ENCODE assay signal across 14 cellular contexts in genomic region chr4:180947421-180947820, GRCh38.
DNase-seq lines count a peak whose midpoint lies in the region; ATAC-seq and TF ChIP-seq lines count a peak whose summit lies in the region.
"Had no signal": no experiment of that assay in that cellular context is flagged by ENCODE, and none has a peak within 500 bp of the region (broad histone marks: within the 10 kb centered on the region; RNA-seq: fewer than 3 reads in every experiment).

No MANE protein-coding gene starts in this region.

- H3K4me1 ChIP-seq in foreskin keratinocyte (no peaks in the 10 kb centered on the region), colonic mucosa (no peaks in the 10 kb centered on the region)

- intact Hi-C loops in colonic mucosa (cut with DNase I) = no loop called here

- H3K36me3 ChIP-seq in SK-N-MC (ENCODE audit: insufficient read depth, low read length) = no peaks in the 10 kb centered on the region
- no peaks in the 10 kb centered on the region for H3K36me3 ChIP-seq in colonic mucosa

- H3K27me3 ChIP-seq in foreskin keratinocyte (no peaks in the 10 kb centered on the region), colonic mucosa (no peaks in the 10 kb centered on the region)

- peak; percentile 48 for TF ChIP-seq RAD21 in Ishikawa (IDR thresholded peaks at IDR 0.05; ENCODE audit: low read depth)

- DNase-seq in AG09319 (ENCODE audit: extremely low read depth, low read depth) = no peak
- DNase-seq in SK-N-MC (ENCODE audit: low read depth, low spot score) = peak; percentile 66
- peak in 1 of 2 donors; percentile 33 for DNase-seq in foreskin keratinocyte
- no peak for DNase-seq in stimulated activated naive CD8-positive, alpha-beta T cell treated with anti-CD3 and anti-CD28 coated beads, Interleukin-15, Interleukin-2, amounts not matched to agents 100 U/mL and 50 U/mL, for 24 hours
- DNase-seq in colonic mucosa = no peak
- DNase-seq: activated naive CD8-positive, alpha-beta T cell treated with anti-CD3 and anti-CD28 coated beads, Interleukin-2, amount 50 U/mL, for 24 hours; naive thymus-derived CD8-positive, alpha-beta T cell; NCI-H226; stimulated activated naive B cell treated with anti-CD40 and anti-IgM and Interleukin-4, amounts not matched to agents 10 μg/mL and 1 μg/mL and 100 μg/mL, for 72 hours; T-helper 1 cell had no signal

- H3K9me3 ChIP-seq in SK-N-MC (ENCODE audit: low read depth, low read length) = no peaks in the 10 kb centered on the region
- no peaks in the 10 kb centered on the region for H3K9me3 ChIP-seq in colonic mucosa

- H3K27ac ChIP-seq in SK-N-MC (no peak overlapping the region), foreskin keratinocyte (no peak overlapping the region), colonic mucosa (no peak overlapping the region)

- TF ChIP-seq EP300 in Ishikawa (IDR thresholded peaks at IDR 0.05; ENCODE audit: borderline replicate concordance) = no peak

- H3K4me3 ChIP-seq in SK-N-MC (peak overlapping the region; percentile 41; the same call in 1 of the 2 replicates), colonic mucosa (no peak overlapping the region)
- H3K4me3 ChIP-seq: GM12878 had no signal

- ATAC-seq in foreskin keratinocyte = no peak
- ATAC-seq in HG02973 (IDR thresholded peaks at IDR 0.05; ENCODE audit: unreplicated experiment) = no peak
- no peak for ATAC-seq in stimulated activated naive CD8-positive, alpha-beta T cell treated with anti-CD3 and anti-CD28 coated beads, Interleukin-15, Interleukin-2, amounts not matched to agents 100 U/mL and 50 U/mL, for 24 hours
- ATAC-seq in HG02798 (IDR thresholded peaks at IDR 0.05; ENCODE audit: poor library complexity, unreplicated experiment) = no peak
- ATAC-seq: activated naive CD8-positive, alpha-beta T cell treated with anti-CD3 and anti-CD28 coated beads, Interleukin-2, amount 50 U/mL, for 24 hours; GM12878; naive thymus-derived CD8-positive, alpha-beta T cell; stimulated activated naive B cell treated with anti-CD40 and anti-IgM and Interleukin-4, amounts not matched to agents 10 μg/mL and 1 μg/mL and 100 μg/mL, for 72 hours had no signal

- TF ChIP-seq CTCF in AG09319 (IDR thresholded peaks at IDR 0.05; ENCODE audit: low read depth, low read length) = peak; percentile 41
- TF ChIP-seq CTCF in foreskin keratinocyte (conservative IDR thresholded peaks at IDR 0.05) = peak; percentile 38
- TF ChIP-seq CTCF in colonic mucosa (IDR thresholded peaks at IDR 0.05) = no peak

- H3K9ac ChIP-seq in SK-N-MC (ENCODE audit: insufficient read length) = no peak overlapping the region
- no peak overlapping the region for H3K9ac ChIP-seq in colonic mucosa (ENCODE audit: low read depth in 2 of 2, low read length in 2 of 2)

TF ChIP-seq in Ishikawa, 13 proteins besides CTCF, POLR2A, EP300 and RAD21:
- no peak for TF ChIP-seq CEBPB (IDR thresholded peaks at IDR 0.05)
- TF ChIP-seq REST (IDR thresholded peaks at IDR 0.05; ENCODE audit: low read depth) = no peak
- no peak for TF ChIP-seq TAF1 (IDR thresholded peaks at IDR 0.05; ENCODE audit: low read depth)
- TF ChIP-seq FOXM1 (IDR thresholded peaks at IDR 0.05; ENCODE audit: borderline replicate concordance, low read depth) = no peak
- no peak for TF ChIP-seq EGR1 (IDR thresholded peaks at IDR 0.05)
- TF ChIP-seq NFIC (IDR thresholded peaks at IDR 0.05) = no peak
- TF ChIP-seq, protein P1, sequence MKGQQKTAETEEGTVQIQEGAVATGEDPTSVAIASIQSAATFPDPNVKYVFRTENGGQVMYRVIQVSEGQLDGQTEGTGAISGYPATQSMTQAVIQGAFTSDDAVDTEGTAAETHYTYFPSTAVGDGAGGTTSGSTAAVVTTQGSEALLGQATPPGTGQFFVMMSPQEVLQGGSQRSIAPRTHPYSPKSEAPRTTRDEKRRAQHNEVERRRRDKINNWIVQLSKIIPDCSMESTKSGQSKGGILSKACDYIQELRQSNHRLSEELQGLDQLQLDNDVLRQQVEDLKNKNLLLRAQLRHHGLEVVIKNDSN (IDR thresholded peaks at IDR 0.05) = no peak
- TF ChIP-seq, protein P2, sequence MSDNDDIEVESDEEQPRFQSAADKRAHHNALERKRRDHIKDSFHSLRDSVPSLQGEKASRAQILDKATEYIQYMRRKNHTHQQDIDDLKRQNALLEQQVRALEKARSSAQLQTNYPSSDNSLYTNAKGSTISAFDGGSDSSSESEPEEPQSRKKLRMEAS (IDR thresholded peaks at IDR 0.05) = no peak
- no peak for TF ChIP-seq TCF12 (IDR thresholded peaks at IDR 0.05; ENCODE audit: low read depth)
- no peak for TF ChIP-seq YY1 (IDR thresholded peaks at IDR 0.05; ENCODE audit: low read depth)
- TF ChIP-seq TEAD4 (IDR thresholded peaks at IDR 0.05) = no peak
- TF ChIP-seq CREB1 (IDR thresholded peaks at IDR 0.05; ENCODE audit: low read depth) = no peak
- no peak for TF ChIP-seq ZBTB7A (IDR thresholded peaks at IDR 0.05; ENCODE audit: low read depth)
